In the genomic region with DNA sequence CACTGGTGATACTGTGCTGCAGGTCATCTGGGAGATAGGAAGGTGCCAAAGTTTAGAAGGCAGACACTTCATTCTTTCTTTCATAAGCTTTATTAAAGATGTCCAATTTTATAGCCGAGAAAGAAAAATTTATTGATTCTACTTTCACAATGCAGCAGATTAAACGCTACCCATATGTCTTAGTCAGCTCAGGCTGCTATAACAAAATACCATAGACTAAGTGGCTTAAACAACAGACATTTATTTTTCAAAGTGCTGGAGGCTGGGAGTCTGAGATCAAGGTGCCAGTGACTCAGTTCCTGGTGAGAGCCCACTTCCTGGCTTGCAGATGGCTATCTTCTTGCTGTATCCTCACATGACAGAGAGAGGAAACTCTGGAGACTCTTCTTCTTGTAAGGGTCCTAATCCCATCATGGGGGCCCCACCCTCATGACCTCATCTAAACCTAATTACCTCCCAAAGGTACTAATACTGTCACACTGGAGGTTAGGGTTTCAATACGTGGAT, we compare ENCODE assay signal across 29 cellular contexts. TPM values are rescaled to one million over a fixed set of nuclear protein-coding genes. Genes with fewer than 3 reads are reported as not detected.
DNase-seq lines count a peak whose midpoint lies in the region; ATAC-seq and TF ChIP-seq lines count a peak whose summit lies in the region.
"Had no signal": no experiment of that assay in that cellular context is flagged by ENCODE, and none has a peak within 500 bp of the region (broad histone marks: within the 10 kb centered on the region; RNA-seq: fewer than 3 reads in every experiment).

No MANE protein-coding gene starts in this region.

- no peak overlapping the region for H3K4me3 ChIP-seq in fibroblast of mammary gland (ENCODE audit: control insufficient read depth, low read depth, low read length)
- no peak overlapping the region for H3K4me3 ChIP-seq in aorta (ENCODE audit: low read length in 2 of 2)
- H3K4me3 ChIP-seq: gastroesophageal sphincter, left ventricle myocardium inferior, Peyer's patch, prostate gland, vagina had no signal

- 78 to 94% methylated on average over 3 of the region's 3 CpGs for WGBS in aorta, 2 donors

- intact Hi-C loops in aorta (cut with DNase I) = no loop called here

- ATAC-seq in aorta (ENCODE audit: low FRiP score) = no peak
- ATAC-seq: activated naive CD8-positive, alpha-beta T cell treated with anti-CD3 and anti-CD28 coated beads, Interleukin-2, amount 50 U/mL, for 24 hours; CD8-positive, alpha-beta T cell; gastroesophageal sphincter; HCT116; stimulated activated naive CD8-positive, alpha-beta T cell treated with anti-CD3 and anti-CD28 coated beads, Interleukin-15, Interleukin-2, amounts not matched to agents 100 U/mL and 50 U/mL, for 24 hours; WTC11 had no signal

- H3K9me3 Mint-ChIP-seq in activated CD4-positive, alpha-beta T cell treated with anti-CD3 and anti-CD28 coated beads, Interleukin-2, amount 10 ng/mL, durations not matched to agents 7 days and 5 days = no peaks in the 10 kb centered on the region
- H3K9me3 Mint-ChIP-seq: activated naive CD8-positive, alpha-beta T cell treated with anti-CD3 and anti-CD28 coated beads, Interleukin-2, amount 50 U/mL, for 24 hours; CD8-positive, alpha-beta T cell; WTC11 had no signal

- H3K4me1 ChIP-seq in aorta (ENCODE audit: control insufficient read depth in 1 of 2, insufficient read depth in 2 of 2, low read length in 2 of 2) = no peaks in the 10 kb centered on the region
- H3K4me1 ChIP-seq: gastroesophageal sphincter, left ventricle myocardium inferior, Peyer's patch, prostate gland, vagina had no signal

- CTCF ChIA-PET in activated CD4-positive, alpha-beta T cell treated with anti-CD3 and anti-CD28 coated beads, Interleukin-2, amount 10 ng/mL, durations not matched to agents 7 days and 5 days (lab: Charles Lee) = no interaction called here

- H3K36me3 ChIP-seq in aorta (ENCODE audit: control insufficient read depth in 1 of 2, insufficient read depth in 2 of 2, low read length in 1 of 2) = no peaks in the 10 kb centered on the region
- H3K36me3 ChIP-seq: gastroesophageal sphincter, left ventricle myocardium inferior, Peyer's patch, prostate gland, vagina had no signal

- H3K27ac ChIP-seq in aorta (ENCODE audit: low read depth in 1 of 2, low read length in 2 of 2) = no peak overlapping the region
- H3K27ac ChIP-seq: gastroesophageal sphincter, HL-60, left ventricle myocardium inferior, Peyer's patch, prostate gland, vagina had no signal

- H3K9me3 ChIP-seq in aorta (ENCODE audit: control insufficient read depth, low read length) = no peaks in the 10 kb centered on the region
- H3K9me3 ChIP-seq: gastroesophageal sphincter, left ventricle myocardium inferior, Peyer's patch, prostate gland, vagina had no signal

- H3K27me3 ChIP-seq in aorta (ENCODE audit: control insufficient read depth in 1 of 2, insufficient read depth in 2 of 2, low read length in 1 of 2) = no peaks in the 10 kb centered on the region
- H3K27me3 ChIP-seq: gastroesophageal sphincter, Peyer's patch, vagina had no signal

- no peaks in the 10 kb centered on the region for H3K27me3 Mint-ChIP-seq in activated CD4-positive, alpha-beta T cell treated with anti-CD3 and anti-CD28 coated beads, Interleukin-2, amount 10 ng/mL, durations not matched to agents 7 days and 5 days
- H3K27me3 Mint-ChIP-seq: activated naive CD8-positive, alpha-beta T cell treated with anti-CD3 and anti-CD28 coated beads, Interleukin-2, amount 50 U/mL, for 24 hours; naive B cell had no signal

- POLR2A ChIA-PET in activated CD4-positive, alpha-beta T cell treated with anti-CD3 and anti-CD28 coated beads, Interleukin-2, amount 10 ng/mL, durations not matched to agents 7 days and 5 days (lab: Charles Lee) = no interaction called here

- peaks cover 9% of the 10 kb centered on the region for H3K4me1 Mint-ChIP-seq in activated CD4-positive, alpha-beta T cell treated with anti-CD3 and anti-CD28 coated beads, Interleukin-2, amount 10 ng/mL, durations not matched to agents 7 days and 5 days
- H3K4me1 Mint-ChIP-seq: naive B cell, WTC11 had no signal

- H3K4me3 Mint-ChIP-seq in activated CD4-positive, alpha-beta T cell treated with anti-CD3 and anti-CD28 coated beads, Interleukin-2, amount 10 ng/mL, durations not matched to agents 7 days and 5 days = no peak overlapping the region
- H3K4me3 Mint-ChIP-seq: activated naive CD8-positive, alpha-beta T cell treated with anti-CD3 and anti-CD28 coated beads, Interleukin-2, amount 50 U/mL, for 24 hours; CD8-positive, alpha-beta T cell; naive B cell; WTC11 had no signal

- no peaks in the 10 kb centered on the region for H3K36me3 Mint-ChIP-seq in activated CD4-positive, alpha-beta T cell treated with anti-CD3 and anti-CD28 coated beads, Interleukin-2, amount 10 ng/mL, durations not matched to agents 7 days and 5 days (ENCODE audit: low read depth)
- H3K36me3 Mint-ChIP-seq: CD8-positive, alpha-beta T cell; naive B cell; WTC11 had no signal

- no peak overlapping the region for H3K27ac Mint-ChIP-seq in activated CD4-positive, alpha-beta T cell treated with anti-CD3 and anti-CD28 coated beads, Interleukin-2, amount 10 ng/mL, durations not matched to agents 7 days and 5 days
- H3K27ac Mint-ChIP-seq: activated naive CD8-positive, alpha-beta T cell treated with anti-CD3 and anti-CD28 coated beads, Interleukin-2, amount 50 U/mL, for 24 hours; CD8-positive, alpha-beta T cell; naive B cell; WTC11 had no signal

- no peak for TF ChIP-seq CTCF in fibroblast of mammary gland (conservative IDR thresholded peaks at IDR 0.05; ENCODE audit: control insufficient read depth, insufficient read depth, low read depth, low read length)

- peak; percentile 3 for DNase-seq in activated CD4-positive, alpha-beta T cell treated with anti-CD3 and anti-CD28 coated beads for 48 hours
- no peak for DNase-seq in activated CD4-positive, alpha-beta T cell treated with anti-CD3 and anti-CD28 coated beads, Interleukin-2, amount 10 ng/mL, durations not matched to agents 7 days and 5 days
- peak; percentile 60 for DNase-seq in ELR (ENCODE audit: low read depth)
- peak; percentile 38 for DNase-seq in MV-4-11 (lab: John Stamatoyannopoulos, UW)
- DNase-seq in fibroblast of mammary gland (ENCODE audit: low read depth) = peak; percentile 2
- DNase-seq in NCI-H2107 treated with DMSO at 0.1 percent for 48 hours (lab: John Stamatoyannopoulos, UW; ENCODE audit: unreplicated experiment) = no peak
- DNase-seq in aorta = no peak
- DNase-seq in hippocampal formation (lab: John Stamatoyannopoulos, UW) = no peak
- DNase-seq: activated CD4-positive, alpha-beta T cell treated with anti-CD3 and anti-CD28 coated beads, Interleukin-2, amount 50 U/mL, for 48 hours; activated effector memory CD4-positive, alpha-beta T cell treated with Interleukin-2 at 50 U/mL for 16 hours; activated naive CD8-positive, alpha-beta T cell treated with anti-CD3 and anti-CD28 coated beads, Interleukin-2, amount 50 U/mL, for 24 hours; AML-193; CD8-positive, alpha-beta T cell; cerebellar nuclear complex; left ventricle myocardium inferior; naive B cell; NCI-H1105 treated with DMSO at 0.1 percent for 48 hours; NCI-H1930; NCI-H526; Peyer's patch; SIG-M5; stimulated activated naive CD8-positive, alpha-beta T cell treated with anti-CD3 and anti-CD28 coated beads, Interleukin-15, Interleukin-2, amounts not matched to agents 100 U/mL and 50 U/mL, for 24 hours; T-helper 9 cell had no signal

RNA-seq across cellular contexts. Expression of a gene that starts 33.4 kb away (rescaled TPM):
- under 1 TPM; 0.50 to 0.58 TPM for total RNA-seq in activated CD4-positive, alpha-beta T cell treated with anti-CD3 and anti-CD28 coated beads, Interleukin-2, amount 10 ng/mL, durations not matched to agents 7 days and 5 days
- not detected for total RNA-seq in aorta
- polyA plus RNA-seq in aorta = under 1 TPM in 1 of 2 donors, not detected in 1; 0.63 TPM
- total RNA-seq: vagina had no signal

Comparison
In these comparisons a context has a peak if more than half of its experiments do, and no peak if none do; other contexts are left out.
1. DNase-seq: peak in activated CD4-positive, alpha-beta T cell treated with anti-CD3 and anti-CD28 coated beads for 48 hours (single experiment), ELR (single experiment), MV-4-11 (single experiment) and fibroblast of mammary gland (single experiment); none in activated CD4-positive, alpha-beta T cell treated with anti-CD3 and anti-CD28 coated beads, Interleukin-2, amount 10 ng/mL, durations not matched to agents 7 days and 5 days (single experiment), NCI-H2107 treated with DMSO at 0.1 percent for 48 hours (single experiment), aorta (0 of 2) and hippocampal formation (0 of 2).